In genomic region chr13:56351041-56351440, GRCh38 we compare ENCODE assay signal across 16 cellular contexts.
DNase-seq lines count a peak whose midpoint lies in the region; ATAC-seq lines count a peak whose summit lies in the region.
"Had no signal": no experiment of that assay in that cellular context is flagged by ENCODE, and none has a peak within 500 bp of the region (broad histone marks: within the 10 kb centered on the region; RNA-seq: fewer than 3 reads in every experiment).

No MANE protein-coding gene starts in this region.

- DNase-seq in DMS53 (lab: John Stamatoyannopoulos, UW) = peak; percentile 85
- DNase-seq in HT1080 (ENCODE audit: low read depth) = peak; percentile 19
- peak; percentile 42 for DNase-seq in RKO (ENCODE audit: low spot score)
- peak; percentile 38 for DNase-seq in iPS-NIHi7 (ENCODE audit: extremely low spot score)
- no peak for DNase-seq in OCI-M2 (lab: John Stamatoyannopoulos, UW; ENCODE audit: unreplicated experiment)
- DNase-seq in dermis blood vessel endothelial cell = no peak
- DNase-seq: activated CD4-positive, alpha-beta T cell treated with anti-CD3 and anti-CD28 coated beads for 1 hour; activated gamma-delta T cell treated with Interleukin-2 at 50 U/mL for 16 hours; aorta; GOT3; NCI-H187 treated with DMSO at 0.1 percent for 48 hours; nephron progenitor cell; SJCRH30; stimulated activated naive B cell treated with anti-CD40 and anti-IgM and Interleukin-4, amounts not matched to agents 10 μg/mL and 1 μg/mL and 100 μg/mL, for 72 hours had no signal

- no peak for ATAC-seq in GM18907 (IDR thresholded peaks at IDR 0.05; ENCODE audit: unreplicated experiment)
- no peak for ATAC-seq in GM21360 (IDR thresholded peaks at IDR 0.05; ENCODE audit: unreplicated experiment)
- ATAC-seq: stimulated activated naive B cell treated with anti-CD40 and anti-IgM and Interleukin-4, amounts not matched to agents 10 μg/mL and 1 μg/mL and 100 μg/mL, for 72 hours had no signal

Comparison
In these comparisons a context has a peak if more than half of its experiments do, and no peak if none do; other contexts are left out.
1. DNase-seq: peak in DMS53 (single experiment), HT1080 (single experiment), RKO (single experiment) and iPS-NIHi7 (single experiment); none in OCI-M2 (single experiment) and dermis blood vessel endothelial cell (single experiment).